7 cellular contexts compared by ENCODE assay signal in genomic region chr4:55362938-55363337, GRCh38. TPM values are rescaled to one million over a fixed set of nuclear protein-coding genes. Genes with fewer than 3 reads are reported as not detected.
DNase-seq lines count a peak whose midpoint lies in the region; ATAC-seq, FAIRE-seq and TF ChIP-seq lines count a peak whose summit lies in the region.
"Not testable (repeated sequence)": the region's sequence is repeated elsewhere in the genome, so short reads cannot be mapped to it uniquely, and the experiment has no call there.

No MANE protein-coding gene starts in this region.

- intact Hi-C loops in activated CD4-positive, alpha-beta T cell treated with anti-CD3 and anti-CD28 coated beads for 36 hours (cut with DNase I, micrococcal nuclease); K562 (cut with micrococcal nuclease); dorsolateral prefrontal cortex (cut with DNase I): not testable (repeated sequence)

- peaks cover 10% of the 10 kb centered on the region; the same call in 1 of the 2 replicates for H3F3A ChIP-seq in GM23338 (replicated peaks; ENCODE audit: low read depth)
- not testable (repeated sequence) for H3F3A ChIP-seq in OCI-LY1 (ENCODE audit: insufficient read depth, low read length)

- H3K9me3 Mint-ChIP-seq in GM23338; activated CD4-positive, alpha-beta T cell treated with anti-CD3 and anti-CD28 coated beads for 36 hours (ENCODE audit: low read depth); neural crest cell: not testable (repeated sequence)

- not testable (repeated sequence) for TF ChIP-seq POLR2A in K562 (conservative IDR thresholded peaks at IDR 0.05); tibial nerve (IDR thresholded peaks at IDR 0.05)

- not testable (repeated sequence) for TF ChIP-seq CTCF in GM23338 (conservative IDR thresholded peaks at IDR 0.05; ENCODE audit: low read depth in 2 of 2); OCI-LY1 (IDR thresholded peaks at IDR 0.05; ENCODE audit: low read length); K562 (IDR thresholded peaks at IDR 0.05 in 2 of 3, conservative IDR thresholded peaks at IDR 0.05 in 1 of 3; ENCODE audit: insufficient read depth in 2 of 3, low read depth in 1 of 3, low read length in 3 of 3); dorsolateral prefrontal cortex (IDR thresholded peaks at IDR 0.05 in 54 of 56, conservative IDR thresholded peaks at IDR 0.05 in 2 of 56; ENCODE audit: low read depth in 1 of 56, partially characterized antibody in 56 of 56); neural crest cell (conservative IDR thresholded peaks at IDR 0.05); tibial nerve (IDR thresholded peaks at IDR 0.05)

- H3K4me1 Mint-ChIP-seq in GM23338 (peaks cover 39% of the 10 kb centered on the region), neural crest cell (peaks cover 30% of the 10 kb centered on the region)
- peaks cover 15% of the 10 kb centered on the region for H3K4me1 Mint-ChIP-seq in activated CD4-positive, alpha-beta T cell treated with anti-CD3 and anti-CD28 coated beads for 36 hours

- H3K9me1 ChIP-seq in K562 (ENCODE audit: control insufficient read depth, insufficient read depth, low read length) = not testable (repeated sequence)

- BruUV-seq in K562 (replicated peaks; lab: Mats Ljungman, UMichigan) = not testable (repeated sequence)

- H3K79me2 ChIP-seq in GM23338 (replicated peaks; ENCODE audit: insufficient read depth); OCI-LY1 (ENCODE audit: insufficient read depth, low read length); K562 (ENCODE audit: control insufficient read depth, insufficient read depth, low read length): not testable (repeated sequence)

- not testable (repeated sequence) for FAIRE-seq in K562 (lab: Jason Lieb, UNC)

- H3K36me3 ChIP-seq in GM23338 (ENCODE audit: insufficient read depth); OCI-LY1 (ENCODE audit: insufficient read depth, low read length); K562 (ENCODE audit: control insufficient read depth, insufficient read depth, low read length): not testable (repeated sequence)
- H3K36me3 ChIP-seq in tibial nerve = peaks cover 0 to 36% (median 0%) of the 10 kb centered on the region in 3 donors

- not testable (repeated sequence) for TF ChIP-seq EP300 in K562 (IDR thresholded peaks at IDR 0.05; ENCODE audit: low read length); tibial nerve (IDR thresholded peaks at IDR 0.05)

- CTCF ChIA-PET in activated CD4-positive, alpha-beta T cell treated with anti-CD3 and anti-CD28 coated beads for 36 hours (lab: Charles Lee) = interaction anchor here (0.8 kb wide), 1 partner anchor 402 kb away, joined by 3 read pairs; no protein-coding TSS in a partner anchor
- CTCF ChIA-PET in K562 (lab: Yijun Ruan, JAX; ENCODE audit: low intra/inter-chr PET ratio) = not testable (repeated sequence)

- not testable (repeated sequence) for H3K4me2 ChIP-seq in GM23338; OCI-LY1 (ENCODE audit: low read length); K562 (ENCODE audit: insufficient read depth, low read length)

- H3K27ac ChIP-seq in GM23338 (ENCODE audit: low read depth) (0 out of 2 replicates have a peak overlapping the region, but pooled peaks have one; percentile 46), OCI-LY1 (ENCODE audit: low read depth, low read length, poor library complexity, severe bottlenecking) (peak overlapping the region; percentile 32), dorsolateral prefrontal cortex (peak overlapping the region; percentile 68 to 100 (median 96)), tibial nerve (peak overlapping the region in 3 of 4 donors; percentile 41 to 75 (median 62))
- H3K27ac ChIP-seq in K562 (ENCODE audit: extremely low read depth, low read depth, low read length) = not testable (repeated sequence)

- not testable (repeated sequence) for DNase-seq in GM23338 (ENCODE audit: low spot score); dorsolateral prefrontal cortex; neural crest cell (ENCODE audit: low read depth, low spot score); tibial nerve (ENCODE audit: low spot score in 2 of 2)
- DNase-seq in activated CD4-positive, alpha-beta T cell treated with anti-CD3 and anti-CD28 coated beads for 36 hours = peak; percentile 36
- DNase-seq in K562 (ENCODE audit: extremely low read depth in 1 of 4, low spot score in 3 of 4) = peak in 1 of 4 experiments; percentile 62

- peaks cover 34% of the 10 kb centered on the region for H3K4me1 ChIP-seq in GM23338 (ENCODE audit: insufficient read depth)
- H3K4me1 ChIP-seq in OCI-LY1 (ENCODE audit: insufficient read depth, low read length, severe bottlenecking) = peaks cover 10% of the 10 kb centered on the region
- H3K4me1 ChIP-seq in K562 (replicated peaks in 1 of 2; ENCODE audit: control insufficient read depth in 2 of 2, insufficient read depth in 2 of 2, low read length in 2 of 2) = peaks cover 4 to 13% of the 10 kb centered on the region in 2 experiments; a peak in 3 of 5 replicates
- peaks cover 0 to 21% (median 0%) of the 10 kb centered on the region in 4 donors for H3K4me1 ChIP-seq in tibial nerve

- not testable (repeated sequence) for H3K4me3 ChIP-seq in GM23338; OCI-LY1 (ENCODE audit: low read depth, low read length, poor library complexity, severe bottlenecking); K562; tibial nerve
- H3K4me3 ChIP-seq in dorsolateral prefrontal cortex = peak overlapping the region in 1 of 59 donors; percentile 18

- WGBS in K562 (ENCODE audit: insufficient coverage, low coverage, missing lambda C conversion rate) = 53% methylated on average over 9 of the region's 9 CpGs
- 94 to 99% methylated on average over 9 of the region's 9 CpGs for WGBS in tibial nerve, 2 donors

- not testable (repeated sequence) for H2AFZ ChIP-seq in GM23338; OCI-LY1 (ENCODE audit: low read length); K562 (ENCODE audit: low read depth, low read length)

- TF ChIP-seq RAD21 in K562 (CRISPR knock-in tag; conservative IDR thresholded peaks at IDR 0.05 in 1 of 2, IDR thresholded peaks at IDR 0.05 in 1 of 2) = not testable (repeated sequence)

- H3K9me3 ChIP-seq in OCI-LY1 (ENCODE audit: low read length); K562 (replicated peaks; ENCODE audit: control insufficient read depth, insufficient read depth, low read depth, low read length); tibial nerve: not testable (repeated sequence)

- not testable (repeated sequence) for H3K27me3 Mint-ChIP-seq in GM23338 (ENCODE audit: insufficient read depth, low read depth, poor library complexity); activated CD4-positive, alpha-beta T cell treated with anti-CD3 and anti-CD28 coated beads for 36 hours; neural crest cell (ENCODE audit: low read depth)

- not testable (repeated sequence) for H4K20me1 ChIP-seq in GM23338 (replicated peaks; ENCODE audit: insufficient read depth); OCI-LY1 (ENCODE audit: insufficient read depth, low read length); K562 (replicated peaks; ENCODE audit: control insufficient read depth, insufficient read depth, low read length)

- in situ Hi-C loops in K562 (cut with MboI) = not testable (repeated sequence)

- H3K36me3 Mint-ChIP-seq in GM23338 (ENCODE audit: low read depth) = peaks cover 59% of the 10 kb centered on the region
- H3K36me3 Mint-ChIP-seq in activated CD4-positive, alpha-beta T cell treated with anti-CD3 and anti-CD28 coated beads for 36 hours (ENCODE audit: low read depth); neural crest cell (ENCODE audit: low read depth): not testable (repeated sequence)

- not testable (repeated sequence) for H3K27me3 ChIP-seq in GM23338 (ENCODE audit: insufficient read depth); OCI-LY1 (ENCODE audit: insufficient read depth, low read length); K562 (ENCODE audit: control insufficient read depth in 2 of 2, insufficient read depth in 2 of 2, low read length in 2 of 2); dorsolateral prefrontal cortex; tibial nerve

- H3K4me3 Mint-ChIP-seq in GM23338; activated CD4-positive, alpha-beta T cell treated with anti-CD3 and anti-CD28 coated beads for 36 hours; neural crest cell: not testable (repeated sequence)

- ATAC-seq in GM23338; activated CD4-positive, alpha-beta T cell treated with anti-CD3 and anti-CD28 coated beads for 36 hours: not testable (repeated sequence)
- peak; percentile 41 for ATAC-seq in K562

- H3K9ac ChIP-seq in OCI-LY1 (ENCODE audit: low read length); K562 (ENCODE audit: insufficient read depth in 1 of 2, low read depth in 2 of 2, low read length in 2 of 2): not testable (repeated sequence)

- H3K27ac Mint-ChIP-seq in GM23338; activated CD4-positive, alpha-beta T cell treated with anti-CD3 and anti-CD28 coated beads for 36 hours: not testable (repeated sequence)
- H3K27ac Mint-ChIP-seq in neural crest cell (ENCODE audit: unreplicated experiment) = peak overlapping the region; percentile 19

- POLR2A ChIA-PET in activated CD4-positive, alpha-beta T cell treated with anti-CD3 and anti-CD28 coated beads for 36 hours (lab: Charles Lee) = not testable (repeated sequence)
- POLR2A ChIA-PET in K562 (lab: Yijun Ruan, JAX) = interaction anchor here (0.6 kb wide), 1 partner anchor 14 kb away, joined by 3 read pairs; no protein-coding TSS in a partner anchor

- not testable (repeated sequence) for H3K9me2 ChIP-seq in GM23338 (ENCODE audit: insufficient read depth); OCI-LY1 (ENCODE audit: low read depth, low read length)

RNA-seq across cellular contexts. Expression of gene SRD5A3, which starts 16.9 kb away (rescaled TPM):
- total RNA-seq in GM23338 (2014; rRNA removed; shearing (Covaris generic)) = 23.0 and 34.4 TPM in 2 replicates
- polyA plus RNA-seq in GM23338 (2016; fragmentation: Nextera tagmentation; extraction: Ambion mirVana) (48.7 and 49.9 TPM in 2 replicates), K562 (2011; rRNA removed) (34.0 and 37.0 TPM in 2 replicates), K562 (2014; fragmentation: Illumina TruSeq; extraction: Trizol) (15.0 and 17.0 TPM in 2 replicates), K562 (2014; fragmentation: Nextera tagmentation; extraction: Ambion mirVana) (1 to 10 TPM; 2.5 to 5.3 TPM), K562 (2014; rRNA removed) (10.0 and 14.1 TPM in 2 replicates)
- 10 to 100 TPM; 20.5 to 24.6 TPM for total RNA-seq in activated CD4-positive, alpha-beta T cell treated with anti-CD3 and anti-CD28 coated beads for 36 hours
- total RNA-seq in K562 (2011; cell fraction: chromatin; rRNA removed; ENCODE audit: low replicate concordance) = 12.9 and 19.1 TPM in 2 replicates
- 12.9 and 13.5 TPM in 2 replicates for total RNA-seq in K562 (2011; cell fraction: nucleolus; rRNA removed)
- 22.7 and 23.1 TPM in 2 replicates for total RNA-seq in K562 (2011; cell fraction: nucleoplasm; rRNA removed)
- total RNA-seq in K562 (2014; rRNA removed) (9.1 and 12.0 TPM in 2 replicates), K562 (2014; rRNA removed; fragmentation: Illumina TruSeq; extraction: Trizol) (15.7 and 16.2 TPM in 2 replicates), K562 (2015; rRNA removed; fragmentation: Illumina TruSeq; extraction: Trizol) (10.6 and 13.3 TPM in 2 replicates), K562 (2021) (21.6 and 21.7 TPM in 2 replicates), dorsolateral prefrontal cortex (10 to 100 TPM in 112 of 120 experiments, 1 to 10 TPM in 8; 6.0 to 34.8 (median 15.9) TPM), neural crest cell (20.1 and 20.3 TPM in 2 replicates), tibial nerve (10 to 100 TPM in 3 of 4 donors, 1 to 10 TPM in 1; 9.0 to 16.1 (median 12.2) TPM)
- 14.5 and 26.4 TPM in 2 replicates for polyA plus RNA-seq in K562 (2011; cell fraction: cytosol; rRNA removed)
- 6.9 and 11.5 TPM in 2 replicates for polyA plus RNA-seq in K562 (2011; cell fraction: nucleus; rRNA removed)
- 17.2 and 29.6 TPM in 2 replicates for polyA plus RNA-seq in K562 (2012)
- polyA minus RNA-seq in K562 (2011; rRNA and poly(A)+ RNA removed) = 25.0 and 35.5 TPM in 2 replicates
- 9.6 and 16.2 TPM in 2 replicates for polyA minus RNA-seq in K562 (2011; cell fraction: cytosol; rRNA and poly(A)+ RNA removed)
- polyA minus RNA-seq in K562 (2011; cell fraction: nucleus; rRNA and poly(A)+ RNA removed) = 2.2 and 3.1 TPM in 2 replicates

RNA-seq across cellular contexts. Expression of gene TMEM165, which starts 32.8 kb away (rescaled TPM):
- total RNA-seq in GM23338 (2014; rRNA removed; shearing (Covaris generic)) = 170 and 171 TPM in 2 replicates
- polyA plus RNA-seq in GM23338 (2016; fragmentation: Nextera tagmentation; extraction: Ambion mirVana) = 120 and 125 TPM in 2 replicates
- 10 to 100 TPM; 43.4 to 49.5 TPM for total RNA-seq in activated CD4-positive, alpha-beta T cell treated with anti-CD3 and anti-CD28 coated beads for 36 hours
- total RNA-seq in K562 (2011; cell fraction: chromatin; rRNA removed; ENCODE audit: low replicate concordance) = 347 and 666 TPM in 2 replicates
- 225 and 269 TPM in 2 replicates for total RNA-seq in K562 (2011; cell fraction: nucleolus; rRNA removed)
- 544 and 827 TPM in 2 replicates for total RNA-seq in K562 (2011; cell fraction: nucleoplasm; rRNA removed)
- 112 and 116 TPM in 2 replicates for total RNA-seq in K562 (2014; rRNA removed)
- total RNA-seq in K562 (2014; rRNA removed; fragmentation: Illumina TruSeq; extraction: Trizol) = 96.6 and 96.8 TPM in 2 replicates
- total RNA-seq in K562 (2015; rRNA removed; fragmentation: Illumina TruSeq; extraction: Trizol) = 91.7 and 97.1 TPM in 2 replicates
- total RNA-seq in K562 (2021) = 84.6 and 97.5 TPM in 2 replicates
- 145 and 174 TPM in 2 replicates for polyA plus RNA-seq in K562 (2011; rRNA removed)
- 80.4 and 158 TPM in 2 replicates for polyA plus RNA-seq in K562 (2011; cell fraction: cytosol; rRNA removed)
- 179 and 244 TPM in 2 replicates for polyA plus RNA-seq in K562 (2011; cell fraction: nucleus; rRNA removed)
- 54.2 and 62.0 TPM in 2 replicates for polyA plus RNA-seq in K562 (2012)
- polyA plus RNA-seq in K562 (2014; fragmentation: Illumina TruSeq; extraction: Trizol) = 58.7 and 70.6 TPM in 2 replicates
- 10 to 100 TPM; 21.3 to 27.5 TPM for polyA plus RNA-seq in K562 (2014; fragmentation: Nextera tagmentation; extraction: Ambion mirVana)
- polyA plus RNA-seq in K562 (2014; rRNA removed) = 105 and 106 TPM in 2 replicates
- 177 and 204 TPM in 2 replicates for polyA minus RNA-seq in K562 (2011; rRNA and poly(A)+ RNA removed)
- polyA minus RNA-seq in K562 (2011; cell fraction: cytosol; rRNA and poly(A)+ RNA removed) = 53.2 and 61.2 TPM in 2 replicates
- polyA minus RNA-seq in K562 (2011; cell fraction: nucleus; rRNA and poly(A)+ RNA removed) = 110 and 180 TPM in 2 replicates
- 100 to 1,000 TPM in 101 of 120 experiments, 10 to 100 TPM in 19; 53.1 to 690 (median 173) TPM for total RNA-seq in dorsolateral prefrontal cortex
- total RNA-seq in neural crest cell = 62.7 TPM in 2 replicates
- 100 to 1,000 TPM; 167 to 286 (median 236) TPM for total RNA-seq in tibial nerve
